Comparison of ENCODE assay signal across 1 cellular context in genomic region chr3:142652826-142653292, GRCh38.
TF ChIP-seq lines count a peak whose summit lies in the region.

No MANE protein-coding gene starts in this region.

TF ChIP-seq in A549, 52 proteins besides CTCF, POLR2A, EP300 and RAD21 (continued from another document):
- TF ChIP-seq HMGXB4 (CRISPR knock-in tag; IDR thresholded peaks at IDR 0.05; ENCODE audit: borderline replicate concordance): no peak
- TF ChIP-seq MAFK (IDR thresholded peaks at IDR 0.05; ENCODE audit: partially characterized antibody): peak; percentile 85
- no peak for TF ChIP-seq EHMT2 (IDR thresholded peaks at IDR 0.05; ENCODE audit: low read depth)
- no peak for TF ChIP-seq EHF (CRISPR knock-in tag; IDR thresholded peaks at IDR 0.05)
- TF ChIP-seq NR3C1 (IDR thresholded peaks at IDR 0.05): no peak
- peak; percentile 88 for TF ChIP-seq NFE2L2 (conservative IDR thresholded peaks at IDR 0.05; ENCODE audit: low read length)
